ENCODE assay signal across 1 cellular context in genomic region chr16:77437859-77438258, GRCh38.
TF ChIP-seq lines count a peak whose summit lies in the region.

No MANE protein-coding gene starts in this region.

TF ChIP-seq in Ishikawa, 13 proteins besides CTCF, POLR2A, EP300 and RAD21 (continued from another document):
- TF ChIP-seq USF1 (IDR thresholded peaks at IDR 0.05), result no peak
- no peak for TF ChIP-seq MAX (IDR thresholded peaks at IDR 0.05)
- no peak for TF ChIP-seq TAF1 (IDR thresholded peaks at IDR 0.05; ENCODE audit: low read depth)
TF ChIP-seq in Ishikawa: peak in this region for 0.
